Comparison of ENCODE assay signal across 1 cellular context in genomic region chr12:12210983-12211382, GRCh38.
TF ChIP-seq lines count a peak whose summit lies in the region.

No MANE protein-coding gene starts in this region.

TF ChIP-seq in GM12878, 131 proteins besides CTCF, POLR2A, EP300 and RAD21 (continues in another document):
- no peak for TF ChIP-seq MEF2A (IDR thresholded peaks at IDR 0.05; ENCODE audit: insufficient read depth, low read depth, low read length)
- TF ChIP-seq TCF3 (IDR thresholded peaks at IDR 0.05; ENCODE audit: borderline replicate concordance, insufficient read depth, low read depth, low read length) = no peak
- TF ChIP-seq BHLHE40 (IDR thresholded peaks at IDR 0.05; ENCODE audit: borderline replicate concordance in 1 of 2, low read depth in 2 of 2, low read length in 1 of 2) = peak in 1 of 2 experiments; percentile 49; a peak in 2 of 4 replicates
- TF ChIP-seq EZH2 (IDR thresholded peaks at IDR 0.05; ENCODE audit: borderline replicate concordance, control insufficient read depth, low read depth, low read length) = no peak
- 0 out of 2 replicates have a peak, but pooled peaks have one; percentile 18 for TF ChIP-seq ZNF217 (IDR thresholded peaks at IDR 0.05)
- TF ChIP-seq RB1 (IDR thresholded peaks at IDR 0.05; ENCODE audit: borderline replicate concordance) = no peak
- peak; percentile 54 for TF ChIP-seq SKIL (IDR thresholded peaks at IDR 0.05; ENCODE audit: low read depth, poor library complexity, severe bottlenecking)
- TF ChIP-seq IKZF2 (IDR thresholded peaks at IDR 0.05) = peak; percentile 42 to 63; a peak in 3 of 4 replicates
- TF ChIP-seq BCL11A (IDR thresholded peaks at IDR 0.05; ENCODE audit: low read depth, low read length) = 0 out of 2 replicates have a peak, but pooled peaks have one; percentile 25
- no peak for TF ChIP-seq ATF3 (IDR thresholded peaks at IDR 0.05; ENCODE audit: borderline replicate concordance, extremely low read depth, low read depth, low read length)
- TF ChIP-seq TCF12 (IDR thresholded peaks at IDR 0.05; ENCODE audit: low read depth, low read length) = no peak
- peak; percentile 77 for TF ChIP-seq ATF7 (IDR thresholded peaks at IDR 0.05; ENCODE audit: low read depth)
- TF ChIP-seq ZNF592 (IDR thresholded peaks at IDR 0.05) = no peak
- no peak for TF ChIP-seq CREB1 (IDR thresholded peaks at IDR 0.05; ENCODE audit: low read depth)
- no peak for TF ChIP-seq WRNIP1 (IDR thresholded peaks at IDR 0.05; ENCODE audit: borderline replicate concordance, low read depth, low read length)
- peak; percentile 50; the same call in 1 of the 2 replicates for TF ChIP-seq MLLT1 (IDR thresholded peaks at IDR 0.05)
- TF ChIP-seq STAT3 (IDR thresholded peaks at IDR 0.05; ENCODE audit: low read depth, low read length) = no peak
- TF ChIP-seq RELB (IDR thresholded peaks at IDR 0.05; ENCODE audit: low read depth) = 0 out of 2 replicates have a peak, but pooled peaks have one; percentile 22
- no peak for TF ChIP-seq JUND (IDR thresholded peaks at IDR 0.05; ENCODE audit: low read depth, low read length)
- TF ChIP-seq ZBTB40 (IDR thresholded peaks at IDR 0.05; ENCODE audit: borderline replicate concordance) = no peak
- peak; percentile 62; the same call in 1 of the 2 replicates for TF ChIP-seq NR2F1 (conservative IDR thresholded peaks at IDR 0.05)
- TF ChIP-seq PAX5 (IDR thresholded peaks at IDR 0.05; ENCODE audit: borderline replicate concordance, low read depth, low read length) = no peak
- TF ChIP-seq NBN (IDR thresholded peaks at IDR 0.05) = no peak
- TF ChIP-seq CUX1 (IDR thresholded peaks at IDR 0.05; ENCODE audit: insufficient replicate concordance, low read depth, low read length) = no peak
- TF ChIP-seq USF1 (IDR thresholded peaks at IDR 0.05; ENCODE audit: borderline replicate concordance, extremely low read length, insufficient read depth, low read depth, low read length) = no peak
- peak; percentile 56; the same call in 1 of the 2 replicates for TF ChIP-seq DPF2 (IDR thresholded peaks at IDR 0.05)
- TF ChIP-seq ELK1 (IDR thresholded peaks at IDR 0.05; ENCODE audit: low read depth, low read length) = no peak
- TF ChIP-seq POU2F2 (IDR thresholded peaks at IDR 0.05; ENCODE audit: borderline replicate concordance, low read depth, low read length) = no peak
- TF ChIP-seq RFX5 (IDR thresholded peaks at IDR 0.05; ENCODE audit: low read depth, low read length) = no peak
- no peak for TF ChIP-seq ESRRA (IDR thresholded peaks at IDR 0.05; ENCODE audit: low read length)
- TF ChIP-seq YY1 (IDR thresholded peaks at IDR 0.05; ENCODE audit: low read depth, low read length) = 0 out of 2 replicates have a peak, but pooled peaks have one; percentile 22
